8 cellular contexts compared by ENCODE assay signal in genomic region chr1:55214903-55215193, GRCh38. TPM values are rescaled to one million over a fixed set of nuclear protein-coding genes. Genes with fewer than 3 reads are reported as not detected.
DNase-seq lines count a peak whose midpoint lies in the region; ATAC-seq and TF ChIP-seq lines count a peak whose summit lies in the region.

No MANE protein-coding gene starts in this region.

- H3K4me1 ChIP-seq in HUES64 (ENCODE audit: insufficient read depth, low read length) = peaks cover 49% of the 10 kb centered on the region
- peaks cover 25% of the 10 kb centered on the region for H3K4me1 ChIP-seq in cardiac muscle cell (ENCODE audit: low read depth)
- H3K4me1 ChIP-seq in ovary (ENCODE audit: insufficient read depth) = peaks cover 7% of the 10 kb centered on the region

- peak overlapping the region; percentile 98 for H3K9ac ChIP-seq in HUES64 (ENCODE audit: low read depth, low read length)

- WGBS in HUES64 = under 1% methylated on average over 33 of the region's 33 CpGs
- 0 to 1% (median 0%) methylated on average over 4 to 33 of the region's 33 CpGs for WGBS in ovary, 3 donors

- H3K27me3 ChIP-seq in HUES64 (ENCODE audit: insufficient read depth, low read length) (peaks cover 16% of the 10 kb centered on the region), cardiac muscle cell (no peaks in the 10 kb centered on the region), ovary (no peaks in the 10 kb centered on the region)

- TF ChIP-seq CTCF in GM10266 (IDR thresholded peaks at IDR 0.05; ENCODE audit: control insufficient read depth, insufficient read depth, low read depth, missing control alignments) (no peak), cardiac muscle cell (IDR thresholded peaks at IDR 0.05; ENCODE audit: low read depth, low read length) (no peak), ovary (IDR thresholded peaks at IDR 0.05) (no peak), GM10248 (IDR thresholded peaks at IDR 0.05; ENCODE audit: control extremely low read depth, extremely low read depth, low read depth, missing control alignments) (no peak)

- H3K27ac ChIP-seq in HUES64 (ENCODE audit: low read depth, low read length) (peak overlapping the region; percentile 97), cardiac muscle cell (peak overlapping the region; percentile 98), ovary (peak overlapping the region; percentile 95 to 97)

- ATAC-seq in GM21529 (IDR thresholded peaks at IDR 0.05; ENCODE audit: unreplicated experiment) = peak; percentile 14

- H3K4me3 ChIP-seq in HUES64 (ENCODE audit: low read length) = peak overlapping the region; percentile 89
- H3K4me3 ChIP-seq in cardiac muscle cell = peak overlapping the region; percentile 61
- peak overlapping the region; percentile 90 for H3K4me3 ChIP-seq in ovary

- H3K9me3 ChIP-seq in HUES64 (ENCODE audit: insufficient read depth, low read depth, low read length) = no peaks in the 10 kb centered on the region
- no peaks in the 10 kb centered on the region for H3K9me3 ChIP-seq in cardiac muscle cell (ENCODE audit: low read depth)
- H3K9me3 ChIP-seq in ovary = no peaks in the 10 kb centered on the region

- no peaks in the 10 kb centered on the region for H3K36me3 ChIP-seq in HUES64 (ENCODE audit: insufficient read depth, low read length)
- no peaks in the 10 kb centered on the region for H3K36me3 ChIP-seq in cardiac muscle cell
- no peaks in the 10 kb centered on the region for H3K36me3 ChIP-seq in ovary

- no peak for TF ChIP-seq POLR2A in ovary (IDR thresholded peaks at IDR 0.05)

- intact Hi-C loops in ovary (cut with DNase I) = loop anchor here in 2 of 4 donors (10.0 kb wide), 1 partner anchor 70 kb away; no protein-coding TSS in a partner anchor

- CTCF ChIA-PET in GM10248 (lab: Yijun Ruan, JAX) = no interaction called here

- DNase-seq in GM10266 (ENCODE audit: extremely low spot score) (peak; percentile 67), cardiac muscle cell (ENCODE audit: low read depth in 1 of 2, low spot score in 1 of 2) (peak; percentile 53 to 74), ovary (peak in 4 of 5 donors; percentile 29 to 61 (median 42)), SIG-M5 treated with dmso at 0.1 percent for 504 hours (lab: John Stamatoyannopoulos, UW; ENCODE audit: unreplicated experiment) (no peak), GM10248 (ENCODE audit: extremely low spot score) (no peak)
- DNase-seq in activated T-helper 9 cell treated with anti-CD3 and anti-CD28 coated beads, Interleukin-2, amount 50 U/mL, for 16 hours (ENCODE audit: low read depth) = peak; percentile 10

- TF ChIP-seq EP300 in ovary (IDR thresholded peaks at IDR 0.05) = no peak

- POLR2A ChIA-PET in GM10248 (lab: Yijun Ruan, JAX) = no interaction called here

RNA-seq across cellular contexts. Expression of gene USP24, which starts 0.3 kb away (rescaled TPM):
- polyA plus RNA-seq in HUES64 (2013, experiment 1 of 2) = 16.1 TPM
- 16.3 TPM for polyA plus RNA-seq in HUES64 (2013, experiment 2 of 2)
- total RNA-seq in cardiac muscle cell (15.3 and 34.9 TPM in 2 replicates), ovary (10 to 100 TPM; 29.8 to 51.4 (median 42.5) TPM)
- polyA plus RNA-seq in cardiac muscle cell (8.0 and 12.6 TPM in 2 replicates), ovary (10 to 100 TPM; 11.5 to 22.3 TPM)

Comparison
In these comparisons a context has a peak if more than half of its experiments do, and no peak if none do; other contexts are left out.
1. DNase-seq: peak in GM10266 (single experiment), activated T-helper 9 cell treated with anti-CD3 and anti-CD28 coated beads, Interleukin-2, amount 50 U/mL, for 16 hours (single experiment), cardiac muscle cell (2 of 2) and ovary (4 of 5); none in SIG-M5 treated with dmso at 0.1 percent for 504 hours (single experiment) and GM10248 (single experiment).
2. Peak in every context shown above with its lines, with median percentiles within 50 percentile points of each other: H3K27ac ChIP-seq and H3K4me3 ChIP-seq.